40 cellular contexts compared by ENCODE assay signal in genomic region chr3:42461762-42462161, GRCh38. TPM values are rescaled to one million over a fixed set of nuclear protein-coding genes. Genes with fewer than 3 reads are reported as not detected.
"Had no signal": no experiment of that assay in that cellular context is flagged by ENCODE, and none has a peak within 500 bp of the region (broad histone marks: within the 10 kb centered on the region; RNA-seq: fewer than 3 reads in every experiment).

No MANE protein-coding gene starts in this region.

- H3K27ac ChIP-seq: adrenal gland, ascending aorta, body of pancreas, brain microvascular endothelial cell, breast epithelium, cardiac muscle cell had no signal

- H3K27me3 ChIP-seq: adrenal gland, ascending aorta, body of pancreas, brain microvascular endothelial cell, breast epithelium, cardiac muscle cell had no signal

- H3K9me3 ChIP-seq: adrenal gland, ascending aorta, body of pancreas, breast epithelium had no signal

- H3K4me1 ChIP-seq: adrenal gland, ascending aorta, body of pancreas, breast epithelium had no signal

- ATAC-seq: activated naive CD4-positive, alpha-beta T cell treated with anti-CD3 and anti-CD28 coated beads, Interleukin-2, amount 50 U/mL, for 72 hours; activated naive CD8-positive, alpha-beta T cell treated with anti-CD3 and anti-CD28 coated beads, Interleukin-2, amount 50 U/mL, for 24 hours; activated T-cell treated with anti-CD3 and anti-CD28 coated beads, Interleukin-2, amount 50 U/mL, for 4 hours; activated T-cell treated with anti-CD3 and anti-CD28 coated beads, Interleukin-2, amount 50 U/mL, for 72 hours; activated T-helper 17 cell treated with anti-CD3 and anti-CD28 coated beads, Interleukin-2, amount 50 U/mL, for 72 hours; body of pancreas had no signal

- DNase-seq: activated effector memory CD4-positive, alpha-beta T cell treated with anti-CD3 and anti-CD28 coated beads, Interleukin-2, amount 50 U/mL, for 16 hours; activated effector memory CD4-positive, alpha-beta T cell treated with Interleukin-2 at 50 U/mL for 16 hours; activated gamma-delta T cell; activated gamma-delta T cell treated with Interleukin-2 at 50 U/mL for 16 hours; activated naive CD4-positive, alpha-beta T cell; activated naive CD4-positive, alpha-beta T cell treated with anti-CD3 and anti-CD28 coated beads for 36 hours; activated naive CD4-positive, alpha-beta T cell treated with anti-CD3 and anti-CD28 coated beads, Interleukin-2, amount 10 ng/mL, durations not matched to agents 7 days and 5 days; activated naive CD4-positive, alpha-beta T cell treated with anti-CD3 and anti-CD28 coated beads, Interleukin-2, amount 50 U/mL, for 16 hours; activated naive CD4-positive, alpha-beta T cell treated with Interleukin-2 at 50 U/mL for 16 hours; activated naive CD8-positive, alpha-beta T cell treated with anti-CD3 and anti-CD28 coated beads for 36 hours; activated naive CD8-positive, alpha-beta T cell treated with anti-CD3 and anti-CD28 coated beads, Interleukin-2, amount 10 ng/mL, durations not matched to agents 7 days and 5 days; activated naive CD8-positive, alpha-beta T cell treated with anti-CD3 and anti-CD28 coated beads, Interleukin-2, amount 50 U/mL, for 24 hours; activated T-cell treated with anti-CD3 and anti-CD28 coated beads, Interleukin-2, amount 50 U/mL, for 1 hour; activated T-cell treated with anti-CD3 and anti-CD28 coated beads, Interleukin-2, amount 50 U/mL, for 24 hours; activated T-cell treated with anti-CD3 and anti-CD28 coated beads, Interleukin-2, amount 50 U/mL, for 4 hours; activated T-cell treated with anti-CD3 and anti-CD28 coated beads, Interleukin-2, amount 50 U/mL, for 48 hours; activated T-cell treated with anti-CD3 and anti-CD28 coated beads, Interleukin-2, amount 50 U/mL, for 72 hours; adrenal gland; amniotic stem cell; amygdala; anterior cingulate cortex; aorta; body of pancreas; brain microvascular endothelial cell; caudate nucleus; central memory CD4-positive, alpha-beta T cell; cerebellar nuclear complex had no signal

- H3K4me3 ChIP-seq: adrenal gland, ascending aorta, body of pancreas, breast epithelium, cardiac muscle cell had no signal

- H3K36me3 ChIP-seq: adrenal gland, ascending aorta, brain microvascular endothelial cell, breast epithelium, cardiac muscle cell had no signal

- FAIRE-seq: astrocyte, bronchial epithelial cell had no signal

RNA-seq across cellular contexts. Expression of gene LYZL4, which starts 51.4 kb away (rescaled TPM):
- total RNA-seq: activated naive CD4-positive, alpha-beta T cell treated with anti-CD3 and anti-CD28 coated beads for 36 hours; activated naive CD4-positive, alpha-beta T cell treated with anti-CD3 and anti-CD28 coated beads, Interleukin-2, amount 50 U/mL, for 72 hours; activated naive CD8-positive, alpha-beta T cell treated with anti-CD3 and anti-CD28 coated beads for 36 hours; activated naive CD8-positive, alpha-beta T cell treated with anti-CD3 and anti-CD28 coated beads, Interleukin-2, amount 10 ng/mL, durations not matched to agents 7 days and 5 days; activated T-cell treated with anti-CD3 and anti-CD28 coated beads, Interleukin-2, amount 50 U/mL, for 4 hours; activated T-cell treated with anti-CD3 and anti-CD28 coated beads, Interleukin-2, amount 50 U/mL, for 72 hours; activated T-helper 1 cell treated with anti-CD3 and anti-CD28 coated beads, Interleukin-12 subunit alpha, Interleukin-12 subunit beta, Interleukin-2, Interleukin-4 antibody, amounts not matched to agents 30 ng/mL and 10 ng/mL and 1 ng/mL, durations not matched to agents 14 hours and 24 hours and 36 hours; activated T-helper 17 cell treated with anti-CD3 and anti-CD28 coated beads, Interleukin-2, amount 50 U/mL, for 72 hours; activated T-helper 2 cell treated with anti-CD3 and anti-CD28 coated beads, Interferon-gamma antibody, Interleukin-2, Interleukin-4, amounts not matched to agents 10 μg/mL and 5 μg/mL and 100 μg/mL, durations not matched to agents 14 hours and 24 hours and 36 hours; adrenal gland; aorta; ascending aorta; astrocyte; body of pancreas; breast epithelium; bronchial epithelial cell; cardiac septum; cerebellum; chondrocyte had no signal
- polyA plus RNA-seq: adipose tissue, adrenal gland, aorta had no signal
